In the genomic region with DNA sequence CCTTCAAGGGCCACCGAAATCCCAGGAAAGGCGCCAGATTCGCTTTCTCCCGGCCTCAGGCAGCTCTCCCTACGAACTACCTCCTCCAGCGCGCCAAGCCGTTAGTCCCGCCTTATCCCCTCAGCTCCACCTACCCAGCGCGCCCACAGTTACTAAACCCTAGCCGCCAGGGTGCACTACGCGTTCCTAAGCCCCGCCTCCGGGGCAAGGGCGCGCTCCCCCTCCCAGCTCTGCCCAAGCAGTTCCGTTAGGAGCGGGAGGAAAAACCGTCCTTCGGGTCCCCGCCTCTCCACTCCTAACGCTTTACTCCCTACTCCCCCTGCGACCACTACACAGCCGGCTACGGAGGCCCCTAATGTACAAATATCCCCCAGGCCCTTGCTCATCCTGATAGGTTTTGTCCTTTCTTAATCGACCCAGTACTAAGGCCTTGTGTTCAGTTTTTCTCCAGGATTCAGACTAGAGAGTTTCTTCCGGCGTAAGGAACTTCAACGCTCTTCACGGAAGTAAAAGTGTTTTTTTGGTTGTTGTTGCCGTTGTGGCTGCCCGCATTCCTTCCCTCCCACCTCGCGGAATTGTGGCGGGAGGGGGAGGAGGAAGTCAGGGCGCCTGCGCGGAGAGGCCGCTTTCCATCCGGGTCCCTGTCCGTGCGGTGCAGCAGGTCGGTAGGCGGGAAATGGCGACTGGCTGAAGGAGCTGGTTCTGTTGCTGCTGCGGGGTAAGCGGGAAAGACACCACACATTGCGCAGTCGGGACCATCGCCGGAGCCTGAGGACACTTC, we compare ENCODE assay signal across 1 cellular context.
TF ChIP-seq lines count a peak whose summit lies in the region.

A gene (plus strand): TSS at position 655 of the 781 bp plus-strand sequence. CDS start 31,386 bp downstream, outside the sequence.

TF ChIP-seq in HepG2, 621 proteins besides CTCF, POLR2A, EP300 and RAD21 (continued from another document and continues in another):
- TF ChIP-seq, protein P1, sequence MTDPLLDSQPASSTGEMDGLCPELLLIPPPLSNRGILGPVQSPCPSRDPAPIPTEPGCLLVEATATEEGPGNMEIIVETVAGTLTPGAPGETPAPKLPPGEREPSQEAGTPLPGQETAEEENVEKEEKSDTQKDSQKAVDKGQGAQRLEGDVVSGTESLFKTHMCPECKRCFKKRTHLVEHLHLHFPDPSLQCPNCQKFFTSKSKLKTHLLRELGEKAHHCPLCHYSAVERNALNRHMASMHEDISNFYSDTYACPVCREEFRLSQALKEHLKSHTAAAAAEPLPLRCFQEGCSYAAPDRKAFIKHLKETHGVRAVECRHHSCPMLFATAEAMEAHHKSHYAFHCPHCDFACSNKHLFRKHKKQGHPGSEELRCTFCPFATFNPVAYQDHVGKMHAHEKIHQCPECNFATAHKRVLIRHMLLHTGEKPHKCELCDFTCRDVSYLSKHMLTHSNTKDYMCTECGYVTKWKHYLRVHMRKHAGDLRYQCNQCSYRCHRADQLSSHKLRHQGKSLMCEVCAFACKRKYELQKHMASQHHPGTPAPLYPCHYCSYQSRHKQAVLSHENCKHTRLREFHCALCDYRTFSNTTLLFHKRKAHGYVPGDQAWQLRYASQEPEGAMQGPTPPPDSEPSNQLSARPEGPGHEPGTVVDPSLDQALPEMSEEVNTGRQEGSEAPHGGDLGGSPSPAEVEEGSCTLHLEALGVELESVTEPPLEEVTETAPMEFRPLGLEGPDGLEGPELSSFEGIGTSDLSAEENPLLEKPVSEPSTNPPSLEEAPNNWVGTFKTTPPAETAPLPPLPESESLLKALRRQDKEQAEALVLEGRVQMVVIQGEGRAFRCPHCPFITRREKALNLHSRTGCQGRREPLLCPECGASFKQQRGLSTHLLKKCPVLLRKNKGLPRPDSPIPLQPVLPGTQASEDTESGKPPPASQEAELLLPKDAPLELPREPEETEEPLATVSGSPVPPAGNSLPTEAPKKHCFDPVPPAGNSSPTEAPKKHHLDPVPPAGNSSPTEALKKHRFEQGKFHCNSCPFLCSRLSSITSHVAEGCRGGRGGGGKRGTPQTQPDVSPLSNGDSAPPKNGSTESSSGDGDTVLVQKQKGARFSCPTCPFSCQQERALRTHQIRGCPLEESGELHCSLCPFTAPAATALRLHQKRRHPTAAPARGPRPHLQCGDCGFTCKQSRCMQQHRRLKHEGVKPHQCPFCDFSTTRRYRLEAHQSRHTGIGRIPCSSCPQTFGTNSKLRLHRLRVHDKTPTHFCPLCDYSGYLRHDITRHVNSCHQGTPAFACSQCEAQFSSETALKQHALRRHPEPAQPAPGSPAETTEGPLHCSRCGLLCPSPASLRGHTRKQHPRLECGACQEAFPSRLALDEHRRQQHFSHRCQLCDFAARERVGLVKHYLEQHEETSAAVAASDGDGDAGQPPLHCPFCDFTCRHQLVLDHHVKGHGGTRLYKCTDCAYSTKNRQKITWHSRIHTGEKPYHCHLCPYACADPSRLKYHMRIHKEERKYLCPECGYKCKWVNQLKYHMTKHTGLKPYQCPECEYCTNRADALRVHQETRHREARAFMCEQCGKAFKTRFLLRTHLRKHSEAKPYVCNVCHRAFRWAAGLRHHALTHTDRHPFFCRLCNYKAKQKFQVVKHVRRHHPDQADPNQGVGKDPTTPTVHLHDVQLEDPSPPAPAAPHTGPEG (CRISPR knock-in tag; IDR thresholded peaks at IDR 0.05), result peak; percentile 62; the same call in 1 of the 2 replicates
- TF ChIP-seq ATF7-NPFF (CRISPR knock-in tag; IDR thresholded peaks at IDR 0.05; ENCODE audit: low read depth), result peak; percentile 46; the same call in 1 of the 2 replicates
- peak; percentile 80 for TF ChIP-seq PHF8 (CRISPR knock-in tag; IDR thresholded peaks at IDR 0.05)
- no peak for TF ChIP-seq RNF2 (conservative IDR thresholded peaks at IDR 0.05; ENCODE audit: low read depth)
- TF ChIP-seq PPARG (CRISPR knock-in tag; conservative IDR thresholded peaks at IDR 0.05), result no peak
- peak; percentile 56 for TF ChIP-seq AGO2 (optimal IDR thresholded peaks at IDR 0.05; ENCODE audit: low read depth, low read length)
- TF ChIP-seq TEAD3 (CRISPR knock-in tag; optimal IDR thresholded peaks at IDR 0.05; ENCODE audit: borderline replicate concordance), result peak; percentile 87
- no peak for TF ChIP-seq SMAD1 (CRISPR knock-in tag; IDR thresholded peaks at IDR 0.05; ENCODE audit: borderline replicate concordance, low read depth)
- TF ChIP-seq REL (CRISPR knock-in tag; conservative IDR thresholded peaks at IDR 0.05), result no peak
- TF ChIP-seq SMARCC2 (IDR thresholded peaks at IDR 0.05), result no peak
- no peak for TF ChIP-seq SRSF9 (IDR thresholded peaks at IDR 0.05; ENCODE audit: borderline replicate concordance, insufficient read depth, low read depth, low read length, poor library complexity, severe bottlenecking)
- TF ChIP-seq PCBP1 (IDR thresholded peaks at IDR 0.05; ENCODE audit: borderline replicate concordance, low read depth, low read length), result 0 out of 2 replicates have a peak, but pooled peaks have one; percentile 65
- no peak for TF ChIP-seq GTF2F1 (IDR thresholded peaks at IDR 0.05; ENCODE audit: low read length)
- TF ChIP-seq GTF3A (CRISPR knock-in tag; conservative IDR thresholded peaks at IDR 0.05), result no peak
- no peak for TF ChIP-seq ZNF598 (CRISPR knock-in tag; IDR thresholded peaks at IDR 0.05; ENCODE audit: borderline replicate concordance)
- TF ChIP-seq ZNF10 (CRISPR knock-in tag; IDR thresholded peaks at IDR 0.05; ENCODE audit: borderline replicate concordance, low read depth), result no peak
- TF ChIP-seq, protein P2, sequence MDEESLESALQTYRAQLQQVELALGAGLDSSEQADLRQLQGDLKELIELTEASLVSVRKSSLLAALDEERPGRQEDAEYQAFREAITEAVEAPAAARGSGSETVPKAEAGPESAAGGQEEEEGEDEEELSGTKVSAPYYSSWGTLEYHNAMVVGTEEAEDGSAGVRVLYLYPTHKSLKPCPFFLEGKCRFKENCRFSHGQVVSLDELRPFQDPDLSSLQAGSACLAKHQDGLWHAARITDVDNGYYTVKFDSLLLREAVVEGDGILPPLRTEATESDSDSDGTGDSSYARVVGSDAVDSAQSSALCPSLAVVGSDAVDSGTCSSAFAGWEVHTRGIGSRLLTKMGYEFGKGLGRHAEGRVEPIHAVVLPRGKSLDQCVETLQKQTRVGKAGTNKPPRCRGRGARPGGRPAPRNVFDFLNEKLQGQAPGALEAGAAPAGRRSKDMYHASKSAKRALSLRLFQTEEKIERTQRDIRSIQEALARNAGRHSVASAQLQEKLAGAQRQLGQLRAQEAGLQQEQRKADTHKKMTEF (CRISPR knock-in tag; IDR thresholded peaks at IDR 0.05), result peak; percentile 52
- 0 out of 2 replicates have a peak, but pooled peaks have one; percentile 20 for TF ChIP-seq ZNF777 (CRISPR knock-in tag; IDR thresholded peaks at IDR 0.05)
- peak; percentile 75 for TF ChIP-seq ELF1 (CRISPR knock-in tag; IDR thresholded peaks at IDR 0.05)
- TF ChIP-seq ZNF549 (CRISPR knock-in tag; IDR thresholded peaks at IDR 0.05), result no peak
- no peak for TF ChIP-seq NFE2 (CRISPR knock-in tag; IDR thresholded peaks at IDR 0.05)
- TF ChIP-seq, protein P3, sequence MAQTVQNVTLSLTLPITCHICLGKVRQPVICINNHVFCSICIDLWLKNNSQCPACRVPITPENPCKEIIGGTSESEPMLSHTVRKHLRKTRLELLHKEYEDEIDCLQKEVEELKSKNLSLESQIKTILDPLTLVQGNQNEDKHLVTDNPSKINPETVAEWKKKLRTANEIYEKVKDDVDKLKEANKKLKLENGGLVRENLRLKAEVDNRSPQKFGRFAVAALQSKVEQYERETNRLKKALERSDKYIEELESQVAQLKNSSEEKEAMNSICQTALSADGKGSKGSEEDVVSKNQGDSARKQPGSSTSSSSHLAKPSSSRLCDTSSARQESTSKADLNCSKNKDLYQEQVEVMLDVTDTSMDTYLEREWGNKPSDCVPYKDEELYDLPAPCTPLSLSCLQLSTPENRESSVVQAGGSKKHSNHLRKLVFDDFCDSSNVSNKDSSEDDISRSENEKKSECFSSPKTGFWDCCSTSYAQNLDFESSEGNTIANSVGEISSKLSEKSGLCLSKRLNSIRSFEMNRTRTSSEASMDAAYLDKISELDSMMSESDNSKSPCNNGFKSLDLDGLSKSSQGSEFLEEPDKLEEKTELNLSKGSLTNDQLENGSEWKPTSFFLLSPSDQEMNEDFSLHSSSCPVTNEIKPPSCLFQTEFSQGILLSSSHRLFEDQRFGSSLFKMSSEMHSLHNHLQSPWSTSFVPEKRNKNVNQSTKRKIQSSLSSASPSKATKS (CRISPR knock-in tag; IDR thresholded peaks at IDR 0.05), result 0 out of 2 replicates have a peak, but pooled peaks have one; percentile 43
- TF ChIP-seq, protein P4, sequence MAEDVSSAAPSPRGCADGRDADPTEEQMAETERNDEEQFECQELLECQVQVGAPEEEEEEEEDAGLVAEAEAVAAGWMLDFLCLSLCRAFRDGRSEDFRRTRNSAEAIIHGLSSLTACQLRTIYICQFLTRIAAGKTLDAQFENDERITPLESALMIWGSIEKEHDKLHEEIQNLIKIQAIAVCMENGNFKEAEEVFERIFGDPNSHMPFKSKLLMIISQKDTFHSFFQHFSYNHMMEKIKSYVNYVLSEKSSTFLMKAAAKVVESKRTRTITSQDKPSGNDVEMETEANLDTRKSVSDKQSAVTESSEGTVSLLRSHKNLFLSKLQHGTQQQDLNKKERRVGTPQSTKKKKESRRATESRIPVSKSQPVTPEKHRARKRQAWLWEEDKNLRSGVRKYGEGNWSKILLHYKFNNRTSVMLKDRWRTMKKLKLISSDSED (CRISPR knock-in tag; IDR thresholded peaks at IDR 0.05), result no peak
- no peak for TF ChIP-seq SRSF4 (IDR thresholded peaks at IDR 0.05; ENCODE audit: low read depth, low read length, poor library complexity, severe bottlenecking)
- TF ChIP-seq MAFG (CRISPR knock-in tag; IDR thresholded peaks at IDR 0.05), result no peak
- no peak for TF ChIP-seq ZC3H4 (CRISPR knock-in tag; IDR thresholded peaks at IDR 0.05; ENCODE audit: borderline replicate concordance)
- TF ChIP-seq, protein P5, sequence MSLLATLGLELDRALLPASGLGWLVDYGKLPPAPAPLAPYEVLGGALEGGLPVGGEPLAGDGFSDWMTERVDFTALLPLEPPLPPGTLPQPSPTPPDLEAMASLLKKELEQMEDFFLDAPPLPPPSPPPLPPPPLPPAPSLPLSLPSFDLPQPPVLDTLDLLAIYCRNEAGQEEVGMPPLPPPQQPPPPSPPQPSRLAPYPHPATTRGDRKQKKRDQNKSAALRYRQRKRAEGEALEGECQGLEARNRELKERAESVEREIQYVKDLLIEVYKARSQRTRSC (CRISPR knock-in tag; IDR thresholded peaks at IDR 0.05; ENCODE audit: low read depth), result no peak
- peak; percentile 81 for TF ChIP-seq ZNF143 (CRISPR knock-in tag; IDR thresholded peaks at IDR 0.05)
- TF ChIP-seq ZNF160 (CRISPR knock-in tag; IDR thresholded peaks at IDR 0.05), result 0 out of 2 replicates have a peak, but pooled peaks have one; percentile 50
- peak; percentile 33 for TF ChIP-seq GABPA (IDR thresholded peaks at IDR 0.05; ENCODE audit: low read depth, low read length)
- TF ChIP-seq GABPA (CRISPR knock-in tag; IDR thresholded peaks at IDR 0.05; ENCODE audit: low read depth), result peak; percentile 79
- TF ChIP-seq ZNF317 (CRISPR knock-in tag; IDR thresholded peaks at IDR 0.05), result no peak; the same call in none of the 2 replicates
- peak; percentile 30; the same call in 1 of the 2 replicates for TF ChIP-seq KLF15 (CRISPR knock-in tag; IDR thresholded peaks at IDR 0.05; ENCODE audit: borderline replicate concordance)
- TF ChIP-seq, protein P6, sequence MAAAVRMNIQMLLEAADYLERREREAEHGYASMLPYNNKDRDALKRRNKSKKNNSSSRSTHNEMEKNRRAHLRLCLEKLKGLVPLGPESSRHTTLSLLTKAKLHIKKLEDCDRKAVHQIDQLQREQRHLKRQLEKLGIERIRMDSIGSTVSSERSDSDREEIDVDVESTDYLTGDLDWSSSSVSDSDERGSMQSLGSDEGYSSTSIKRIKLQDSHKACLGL (CRISPR knock-in tag; IDR thresholded peaks at IDR 0.05), result peak; percentile 22; the same call in 1 of the 2 replicates
- peak; percentile 80; the same call in 1 of the 2 replicates for TF ChIP-seq KDM5A (IDR thresholded peaks at IDR 0.05; ENCODE audit: borderline replicate concordance, low read length)
- TF ChIP-seq, protein P7, sequence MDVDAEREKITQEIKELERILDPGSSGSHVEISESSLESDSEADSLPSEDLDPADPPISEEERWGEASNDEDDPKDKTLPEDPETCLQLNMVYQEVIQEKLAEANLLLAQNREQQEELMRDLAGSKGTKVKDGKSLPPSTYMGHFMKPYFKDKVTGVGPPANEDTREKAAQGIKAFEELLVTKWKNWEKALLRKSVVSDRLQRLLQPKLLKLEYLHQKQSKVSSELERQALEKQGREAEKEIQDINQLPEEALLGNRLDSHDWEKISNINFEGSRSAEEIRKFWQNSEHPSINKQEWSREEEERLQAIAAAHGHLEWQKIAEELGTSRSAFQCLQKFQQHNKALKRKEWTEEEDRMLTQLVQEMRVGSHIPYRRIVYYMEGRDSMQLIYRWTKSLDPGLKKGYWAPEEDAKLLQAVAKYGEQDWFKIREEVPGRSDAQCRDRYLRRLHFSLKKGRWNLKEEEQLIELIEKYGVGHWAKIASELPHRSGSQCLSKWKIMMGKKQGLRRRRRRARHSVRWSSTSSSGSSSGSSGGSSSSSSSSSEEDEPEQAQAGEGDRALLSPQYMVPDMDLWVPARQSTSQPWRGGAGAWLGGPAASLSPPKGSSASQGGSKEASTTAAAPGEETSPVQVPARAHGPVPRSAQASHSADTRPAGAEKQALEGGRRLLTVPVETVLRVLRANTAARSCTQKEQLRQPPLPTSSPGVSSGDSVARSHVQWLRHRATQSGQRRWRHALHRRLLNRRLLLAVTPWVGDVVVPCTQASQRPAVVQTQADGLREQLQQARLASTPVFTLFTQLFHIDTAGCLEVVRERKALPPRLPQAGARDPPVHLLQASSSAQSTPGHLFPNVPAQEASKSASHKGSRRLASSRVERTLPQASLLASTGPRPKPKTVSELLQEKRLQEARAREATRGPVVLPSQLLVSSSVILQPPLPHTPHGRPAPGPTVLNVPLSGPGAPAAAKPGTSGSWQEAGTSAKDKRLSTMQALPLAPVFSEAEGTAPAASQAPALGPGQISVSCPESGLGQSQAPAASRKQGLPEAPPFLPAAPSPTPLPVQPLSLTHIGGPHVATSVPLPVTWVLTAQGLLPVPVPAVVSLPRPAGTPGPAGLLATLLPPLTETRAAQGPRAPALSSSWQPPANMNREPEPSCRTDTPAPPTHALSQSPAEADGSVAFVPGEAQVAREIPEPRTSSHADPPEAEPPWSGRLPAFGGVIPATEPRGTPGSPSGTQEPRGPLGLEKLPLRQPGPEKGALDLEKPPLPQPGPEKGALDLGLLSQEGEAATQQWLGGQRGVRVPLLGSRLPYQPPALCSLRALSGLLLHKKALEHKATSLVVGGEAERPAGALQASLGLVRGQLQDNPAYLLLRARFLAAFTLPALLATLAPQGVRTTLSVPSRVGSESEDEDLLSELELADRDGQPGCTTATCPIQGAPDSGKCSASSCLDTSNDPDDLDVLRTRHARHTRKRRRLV (CRISPR knock-in tag; IDR thresholded peaks at IDR 0.05), result peak; percentile 75
- peak; percentile 24 for TF ChIP-seq ZNF781 (CRISPR knock-in tag; IDR thresholded peaks at IDR 0.05; ENCODE audit: borderline replicate concordance, not compliant biosample characterization)
- TF ChIP-seq CBX2 (IDR thresholded peaks at IDR 0.05; ENCODE audit: low read depth, low read length), result no peak
- no peak for TF ChIP-seq CBX2 (CRISPR knock-in tag; IDR thresholded peaks at IDR 0.05; ENCODE audit: low read depth)
- TF ChIP-seq ZNF605 (CRISPR knock-in tag; IDR thresholded peaks at IDR 0.05), result peak; percentile 59
- TF ChIP-seq ZNF264 (CRISPR knock-in tag; IDR thresholded peaks at IDR 0.05), result no peak; the same call in 1 of the 2 replicates
- TF ChIP-seq RBM22 (optimal IDR thresholded peaks at IDR 0.05; ENCODE audit: low read length), result no peak
